14 cellular contexts compared by ENCODE assay signal in genomic region chr18:26540041-26540628, GRCh38. TPM values are rescaled to one million over a fixed set of nuclear protein-coding genes. Genes with fewer than 3 reads are reported as not detected.
A peak's percentile ranks its signal among the peaks of the same experiment; 100 is the strongest.
DNase-seq lines count a peak whose midpoint lies in the region; ATAC-seq and TF ChIP-seq lines count a peak whose summit lies in the region.
"Had no signal": no experiment of that assay in that cellular context is flagged by ENCODE, and none has a peak within 500 bp of the region (broad histone marks: within the 10 kb centered on the region; RNA-seq: fewer than 3 reads in every experiment).

No MANE protein-coding gene starts in this region.

- H3K4me3 Mint-ChIP-seq in activated T-helper 17 cell treated with anti-CD3 and anti-CD28 coated beads, Interleukin-2, amount 50 U/mL, for 72 hours, result no peak overlapping the region
- H3K4me3 Mint-ChIP-seq: stimulated activated memory B cell treated with anti-CD40 and anti-IgM and Interleukin-4, amounts not matched to agents 10 μg/mL and 1 μg/mL and 100 μg/mL, for 72 hours had no signal

- peaks cover 5% of the 10 kb centered on the region for H3K4me1 Mint-ChIP-seq in activated T-helper 17 cell treated with anti-CD3 and anti-CD28 coated beads, Interleukin-2, amount 50 U/mL, for 72 hours

- DNase-seq in AG08395 (ENCODE audit: low spot score) (peak; percentile 46), HFF-Myc (ENCODE audit: extremely low read depth, low read depth) (peak; percentile 73), glomerular visceral epithelial cell (ENCODE audit: extremely low spot score) (peak; percentile 28), OCI-M1 (lab: John Stamatoyannopoulos, UW) (no peak)
- DNase-seq: dorsolateral prefrontal cortex, GDM1, heart left ventricle had no signal

- H3K4me3 ChIP-seq in HFF-Myc (replicated peaks; ENCODE audit: low read depth, low read length), result no peak overlapping the region
- H3K4me3 ChIP-seq: heart left ventricle had no signal

- no peak for ATAC-seq in activated T-helper 17 cell treated with anti-CD3 and anti-CD28 coated beads, Interleukin-2, amount 50 U/mL, for 72 hours (replicated peaks)
- ATAC-seq in HG03039 (IDR thresholded peaks at IDR 0.05; ENCODE audit: unreplicated experiment) (no peak), GM18511 (IDR thresholded peaks at IDR 0.05; ENCODE audit: unreplicated experiment) (no peak), GM21529 (IDR thresholded peaks at IDR 0.05; ENCODE audit: unreplicated experiment) (no peak)
- ATAC-seq: heart left ventricle; Right ventricle myocardium inferior; stimulated activated memory B cell treated with anti-CD40 and anti-IgM and Interleukin-4, amounts not matched to agents 10 μg/mL and 1 μg/mL and 100 μg/mL, for 72 hours had no signal

- no peak for TF ChIP-seq CTCF in HFF-Myc (IDR thresholded peaks at IDR 0.05; ENCODE audit: low read depth, low read length, missing control alignments)

- H3K27ac Mint-ChIP-seq in activated T-helper 17 cell treated with anti-CD3 and anti-CD28 coated beads, Interleukin-2, amount 50 U/mL, for 72 hours, result peak overlapping the region; percentile 5
- H3K27ac Mint-ChIP-seq: progenitor cell of endocrine pancreas; stimulated activated memory B cell treated with anti-CD40 and anti-IgM and Interleukin-4, amounts not matched to agents 10 μg/mL and 1 μg/mL and 100 μg/mL, for 72 hours had no signal

- H3K9me3 Mint-ChIP-seq in activated T-helper 17 cell treated with anti-CD3 and anti-CD28 coated beads, Interleukin-2, amount 50 U/mL, for 72 hours, result no peaks in the 10 kb centered on the region
- H3K9me3 Mint-ChIP-seq: stimulated activated memory B cell treated with anti-CD40 and anti-IgM and Interleukin-4, amounts not matched to agents 10 μg/mL and 1 μg/mL and 100 μg/mL, for 72 hours had no signal

- H3K27me3 Mint-ChIP-seq in activated T-helper 17 cell treated with anti-CD3 and anti-CD28 coated beads, Interleukin-2, amount 50 U/mL, for 72 hours, result no peaks in the 10 kb centered on the region
- H3K27me3 Mint-ChIP-seq: progenitor cell of endocrine pancreas; stimulated activated memory B cell treated with anti-CD40 and anti-IgM and Interleukin-4, amounts not matched to agents 10 μg/mL and 1 μg/mL and 100 μg/mL, for 72 hours had no signal

- H3K36me3 Mint-ChIP-seq in activated T-helper 17 cell treated with anti-CD3 and anti-CD28 coated beads, Interleukin-2, amount 50 U/mL, for 72 hours (ENCODE audit: low read depth), result no peaks in the 10 kb centered on the region
- H3K36me3 Mint-ChIP-seq: stimulated activated memory B cell treated with anti-CD40 and anti-IgM and Interleukin-4, amounts not matched to agents 10 μg/mL and 1 μg/mL and 100 μg/mL, for 72 hours had no signal

RNA-seq across cellular contexts. Expression of gene KCTD1, which starts 8.2 kb away (rescaled TPM):
- 1 to 10 TPM; 2.0 to 3.2 TPM for total RNA-seq in activated T-helper 17 cell treated with anti-CD3 and anti-CD28 coated beads, Interleukin-2, amount 50 U/mL, for 72 hours
